21 cellular contexts compared by ENCODE assay signal in the genomic region with DNA sequence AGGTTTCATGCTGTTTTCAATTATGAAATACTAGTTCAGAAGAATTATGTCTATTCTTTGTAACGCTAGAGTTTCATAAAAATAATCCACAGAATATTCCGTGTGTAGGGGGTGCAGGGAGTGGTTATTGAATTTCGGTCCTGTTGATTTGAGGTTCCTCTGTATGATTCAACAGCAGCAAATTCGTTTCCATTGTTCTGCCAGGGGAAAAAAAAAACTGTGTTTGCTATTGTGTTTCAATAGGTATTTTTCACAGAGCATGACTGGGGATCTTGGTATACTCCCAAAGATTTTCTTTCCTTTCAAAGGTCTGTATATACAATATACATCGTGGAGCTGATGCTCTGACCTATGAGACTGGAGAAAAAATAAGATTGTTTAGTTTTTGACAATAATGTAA. TPM values are rescaled to one million over a fixed set of nuclear protein-coding genes. Genes with fewer than 3 reads are reported as not detected.
"Had no signal": no experiment of that assay in that cellular context is flagged by ENCODE, and none has a peak within 500 bp of the region (broad histone marks: within the 10 kb centered on the region; RNA-seq: fewer than 3 reads in every experiment).

No MANE protein-coding gene starts in this region.

- H3K27ac ChIP-seq: breast epithelium, coronary artery, foreskin keratinocyte, tibial artery, uterus had no signal

- H3K27me3 ChIP-seq: breast epithelium, foreskin keratinocyte, uterus had no signal

- H3K4me1 ChIP-seq: breast epithelium, foreskin keratinocyte, tibial artery, uterus had no signal

- ATAC-seq: activated T-cell treated with anti-CD3 and anti-CD28 coated beads, Interleukin-2, amount 50 U/mL, for 4 hours; foreskin keratinocyte; left lobe of liver; stimulated activated naive CD8-positive, alpha-beta T cell treated with anti-CD3 and anti-CD28 coated beads, Interleukin-15, Interleukin-2, amounts not matched to agents 100 U/mL and 50 U/mL, for 24 hours had no signal

- DNase-seq: activated CD4-positive, alpha-beta T cell treated with anti-CD3 and anti-CD28 coated beads, Interleukin-2, amount 50 U/mL, for 1 hour; activated CD4-positive, CD25-positive, alpha-beta regulatory T cell treated with anti-CD3 and anti-CD28 coated beads, Interleukin-2, amount 50 U/mL, for 72 hours; activated CD8-positive, alpha-beta memory T cell treated with anti-CD3 and anti-CD28 coated beads, Interleukin-2, amount 50 U/mL, for 4 hours; activated naive CD4-positive, alpha-beta T cell treated with anti-CD3 and anti-CD28 coated beads for 36 hours; activated T-cell treated with anti-CD3 and anti-CD28 coated beads, Interleukin-2, amount 50 U/mL, for 4 hours; anterior cingulate cortex; foreskin keratinocyte; glutamatergic neuron; hippocampal formation; kidney; retina; stimulated activated naive CD8-positive, alpha-beta T cell treated with anti-CD3 and anti-CD28 coated beads, Interleukin-15, Interleukin-2, amounts not matched to agents 100 U/mL and 50 U/mL, for 24 hours; substantia nigra; tibial artery; uterus had no signal

- H3K4me3 ChIP-seq: breast epithelium, coronary artery, lung, tibial artery, uterus had no signal

- H3K36me3 ChIP-seq: breast epithelium, tibial artery, uterus had no signal

- H3K9me3 ChIP-seq: breast epithelium, tibial artery, uterus had no signal

- FAIRE-seq: kidney had no signal

RNA-seq across cellular contexts. Expression of gene SHISA9, which starts 15.8 kb away (rescaled TPM):
- total RNA-seq: activated naive CD4-positive, alpha-beta T cell treated with anti-CD3 and anti-CD28 coated beads for 36 hours; fibroblast of lung; skeletal muscle tissue had no signal
- polyA plus RNA-seq: fibroblast of lung had no signal
